In genomic region chr7:36806897-36807296, GRCh38 we compare ENCODE assay signal across 16 cellular contexts.
"Had no signal": no experiment of that assay in that cellular context is flagged by ENCODE, and none has a peak within 500 bp of the region (broad histone marks: within the 10 kb centered on the region; RNA-seq: fewer than 3 reads in every experiment).

No MANE protein-coding gene starts in this region.

- H3K27me3 Mint-ChIP-seq: natural killer cell treated with Interleukin-12 subunit alpha and Interleukin-12 subunit beta and Interleukin-15 and Interleukin-18, amount 100 ng/mL, for 72 hours had no signal

- H3K36me3 Mint-ChIP-seq: WTC11 had no signal

- DNase-seq: activated CD4-positive, alpha-beta T cell treated with anti-CD3 and anti-CD28 coated beads, Interleukin-2, amount 50 U/mL, for 48 hours; activated gamma-delta T cell treated with Interleukin-2 at 50 U/mL for 16 hours; aorta; cortex of kidney; effector CD4-positive, alpha-beta T cell; esophagus squamous epithelium; kidney glomerular epithelial cell; left ventricle myocardium superior; mesenchymal stem cell; SHP77 treated with DMSO at 0.1 percent for 48 hours; stimulated activated CD4-positive, alpha-beta T cell treated with anti-CD3 and anti-CD28 coated beads, Interleukin-12 subunit alpha, Interleukin-12 subunit beta, amount 100 ng/mL, for 4 hours; stimulated activated naive CD4-positive, alpha-beta T cell; transverse colon had no signal

- H3K9me3 Mint-ChIP-seq: WTC11 had no signal

- H3K27ac ChIP-seq: esophagus squamous epithelium, transverse colon had no signal

- H3K4me3 ChIP-seq: esophagus squamous epithelium, transverse colon had no signal

- H3K36me3 ChIP-seq: esophagus squamous epithelium, transverse colon had no signal

- H3K9me3 ChIP-seq: esophagus squamous epithelium, transverse colon had no signal

- H3K27ac Mint-ChIP-seq: WTC11 had no signal

- H3K4me3 Mint-ChIP-seq: natural killer cell treated with Interleukin-12 subunit alpha and Interleukin-12 subunit beta and Interleukin-15 and Interleukin-18, amount 100 ng/mL, for 72 hours; WTC11 had no signal

- H3K4me1 ChIP-seq: esophagus squamous epithelium, transverse colon had no signal

- ATAC-seq: left ventricle myocardium superior, SK-N-SH treated with all-trans-retinoic acid at 6 μM for 48 hours, WTC11 had no signal

- H3K27me3 ChIP-seq: esophagus squamous epithelium, transverse colon had no signal
